In genomic region chr1:150532860-150533259, GRCh38 we compare ENCODE assay signal across 1 cellular context.
TF ChIP-seq lines count a peak whose summit lies in the region.

No MANE protein-coding gene starts in this region.

TF ChIP-seq in H1, 55 proteins besides CTCF, POLR2A, EP300 and RAD21:
- TF ChIP-seq CTBP2 (IDR thresholded peaks at IDR 0.05; ENCODE audit: borderline replicate concordance, insufficient read depth, insufficient read length, low read length) (no peak), TEAD4 (IDR thresholded peaks at IDR 0.05; ENCODE audit: low read depth, low read length) (no peak), HDAC2 (IDR thresholded peaks at IDR 0.05; ENCODE audit: borderline replicate concordance in 1 of 2, low read depth in 2 of 2, low read length in 2 of 2) (no peak), CHD2 (IDR thresholded peaks at IDR 0.05; ENCODE audit: low read length) (no peak), SAP30 (IDR thresholded peaks at IDR 0.05; ENCODE audit: insufficient read depth, insufficient replicate concordance, low read length) (no peak), TAF1 (IDR thresholded peaks at IDR 0.05; ENCODE audit: low read depth, low read length) (no peak), TCF12 (IDR thresholded peaks at IDR 0.05; ENCODE audit: low read depth, low read length) (no peak)
